15 cellular contexts compared by ENCODE assay signal in the genomic region with DNA sequence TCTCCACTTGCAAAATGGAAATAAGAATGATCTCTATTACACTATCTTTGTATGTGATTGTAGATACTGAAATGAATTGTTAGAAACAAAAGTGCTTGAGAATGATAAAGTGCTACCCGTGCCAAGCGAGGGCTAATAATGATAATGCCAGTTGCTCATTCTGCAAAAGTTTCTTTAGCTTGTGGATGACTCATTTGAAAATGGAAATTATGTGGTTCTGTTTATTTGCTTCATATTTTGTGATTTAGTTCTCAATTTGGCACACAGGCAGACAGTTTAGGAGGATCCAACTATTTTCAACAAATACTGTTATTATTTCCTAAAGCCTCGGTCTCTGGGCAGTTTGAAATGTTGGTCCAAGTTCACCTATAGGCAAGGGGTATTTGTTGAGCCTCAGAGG.
"Had no signal": no experiment of that assay in that cellular context is flagged by ENCODE, and none has a peak within 500 bp of the region (broad histone marks: within the 10 kb centered on the region; RNA-seq: fewer than 3 reads in every experiment).

No MANE protein-coding gene starts in this region.

- H3K27me3 ChIP-seq: brain microvascular endothelial cell, gastrocnemius medialis, neural progenitor cell, thyroid gland, uterus had no signal

- H3K9me3 Mint-ChIP-seq: activated T-helper 2 cell treated with anti-CD3 and anti-CD28 coated beads, Interferon-gamma antibody, Interleukin-2, Interleukin-4, amounts not matched to agents 10 μg/mL and 5 μg/mL and 100 μg/mL, durations not matched to agents 14 hours and 24 hours and 36 hours had no signal

- H3K4me1 ChIP-seq: gastrocnemius medialis, thyroid gland, uterus had no signal

- H3K27ac Mint-ChIP-seq: activated T-helper 2 cell treated with anti-CD3 and anti-CD28 coated beads, Interferon-gamma antibody, Interleukin-2, Interleukin-4, amounts not matched to agents 10 μg/mL and 5 μg/mL and 100 μg/mL, durations not matched to agents 14 hours and 24 hours and 36 hours; neural progenitor cell; T-helper 17 cell had no signal

- H3K4me1 Mint-ChIP-seq: T-helper 17 cell had no signal

- H3K9me3 ChIP-seq: gastrocnemius medialis, thyroid gland, uterus had no signal

- H3K4me3 ChIP-seq: gastrocnemius medialis, neural progenitor cell, skin epidermis, thyroid gland, uterus had no signal

- H3K9ac ChIP-seq: neural progenitor cell had no signal

- H3K4me3 Mint-ChIP-seq: neural progenitor cell, T-helper 17 cell had no signal

- H3K27ac ChIP-seq: brain microvascular endothelial cell, gastrocnemius medialis, neural progenitor cell, thyroid gland, uterus had no signal

- DNase-seq: activated CD4-positive, alpha-beta T cell treated with anti-CD3 and anti-CD28 coated beads, Interleukin-2, amount 50 U/mL, for 1 hour; activated naive CD4-positive, alpha-beta T cell treated with anti-CD3 and anti-CD28 coated beads, Interleukin-2, amount 50 U/mL, for 16 hours; brain microvascular endothelial cell; dermis blood vessel endothelial cell; gastrocnemius medialis; kidney; left ventricle myocardium superior; mesendoderm; T-helper 17 cell; thyroid gland; uterus had no signal

- H3K36me3 ChIP-seq: brain microvascular endothelial cell, gastrocnemius medialis, neural progenitor cell, thyroid gland, uterus had no signal

- FAIRE-seq: kidney, TTC549 had no signal
